ENCODE assay signal across 8 cellular contexts in the genomic region with DNA sequence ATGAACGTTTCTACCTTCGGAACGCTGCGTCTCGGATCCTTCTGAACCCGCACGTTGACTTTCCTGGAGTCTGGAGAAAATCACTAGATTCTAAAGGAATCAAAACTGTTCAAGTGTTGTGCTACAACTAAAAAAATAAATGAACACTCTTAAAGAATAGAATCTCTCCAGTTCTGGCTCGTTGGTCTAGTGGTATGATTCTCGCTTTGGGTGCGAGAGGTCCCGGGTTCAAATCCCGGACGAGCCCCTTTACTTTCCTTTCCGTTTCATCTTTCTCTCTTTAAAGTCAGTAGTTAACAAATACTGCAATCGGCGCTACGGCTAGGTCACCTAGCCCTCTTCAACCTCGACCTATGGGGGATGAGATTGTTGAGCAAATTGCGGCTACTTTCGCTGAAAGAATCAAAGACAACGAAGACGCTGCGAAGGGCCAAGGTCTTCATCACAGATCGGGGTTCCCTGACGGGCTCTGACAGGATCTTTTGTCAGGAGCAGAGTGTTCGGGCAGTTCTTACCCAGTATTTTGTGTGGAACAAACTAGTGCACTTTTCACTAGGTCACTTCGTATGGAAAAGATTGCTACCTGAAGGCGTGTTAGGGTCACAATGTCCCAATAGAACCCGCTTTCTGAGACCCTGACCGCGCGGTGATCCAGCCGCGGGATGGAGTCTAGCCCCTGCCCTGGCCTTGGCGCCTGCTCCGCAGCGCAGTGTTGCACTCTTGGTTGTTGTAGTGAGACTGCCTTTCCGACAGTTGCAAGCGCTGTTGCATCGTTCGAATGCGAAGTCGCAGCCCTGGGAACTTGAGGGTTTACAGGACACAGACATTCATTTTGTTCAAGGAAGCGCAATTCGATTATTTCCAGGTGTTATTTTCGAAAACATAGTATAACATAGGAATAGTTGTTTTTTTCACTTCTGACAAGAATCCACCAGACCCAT. TPM values are rescaled to one million over a fixed set of nuclear protein-coding genes. Genes with fewer than 3 reads are reported as not detected.
DNase-seq lines count a peak whose midpoint lies in the region; ATAC-seq, FAIRE-seq and TF ChIP-seq lines count a peak whose summit lies in the region.

No MANE protein-coding gene starts in this region.

- H3K4me3 ChIP-seq in astrocyte of the cerebellum (ENCODE audit: low read depth, low read length) (peak overlapping the region; percentile 40), iPS-15b (ENCODE audit: low read depth, low read length) (peak overlapping the region; percentile 67), skeletal muscle satellite cell (ENCODE audit: low read length) (peak overlapping the region; percentile 64)

- ATAC-seq in GM21723 (IDR thresholded peaks at IDR 0.05; ENCODE audit: unreplicated experiment): peak; percentile 42

- TF ChIP-seq POLR2A in H54 (IDR thresholded peaks at IDR 0.05; ENCODE audit: low read depth, low read length): no peak

- H3K4me1 ChIP-seq in iPS-15b (ENCODE audit: control insufficient read depth, insufficient read depth, low read length): peaks cover 4% of the 10 kb centered on the region
- H3K4me1 ChIP-seq in skeletal muscle satellite cell (ENCODE audit: control insufficient read depth, insufficient read depth, low read length): peaks cover 19% of the 10 kb centered on the region

- H3K9ac ChIP-seq in iPS-15b (ENCODE audit: low read depth, low read length) (peak overlapping the region; percentile 32), skeletal muscle satellite cell (ENCODE audit: low read depth, low read length) (no peak overlapping the region)

- no peak for FAIRE-seq in H54 (lab: Jason Lieb, UNC)

- in situ Hi-C loops in astrocyte of the cerebellum (cut with HindIII; ENCODE audit: low sequenced_read_pairs): no loop called here

- H3K9me3 ChIP-seq in iPS-15b (ENCODE audit: control insufficient read depth, insufficient read depth, low read length) (no peaks in the 10 kb centered on the region), skeletal muscle satellite cell (replicated peaks; ENCODE audit: low read length) (no peaks in the 10 kb centered on the region)

- no peak for TF ChIP-seq CTCF in astrocyte of the cerebellum (IDR thresholded peaks at IDR 0.05; ENCODE audit: low read depth, low read length, missing control alignments)

- DNase-seq in DMS 273 treated with DMSO at 0.1 percent for 48 hours (lab: John Stamatoyannopoulos, UW) (peak; percentile 91), KG1 (lab: John Stamatoyannopoulos, UW) (peak; percentile 64), SKM-1 treated with dmso at 0.1 percent for 144 hours (lab: John Stamatoyannopoulos, UW; ENCODE audit: unreplicated experiment) (peak; percentile 56), astrocyte of the cerebellum (ENCODE audit: low read depth) (no peak), H54 (ENCODE audit: insufficient read length, low spot score) (no peak)

- H3K36me3 ChIP-seq in iPS-15b (ENCODE audit: control insufficient read depth, insufficient read depth, low read length): no peaks in the 10 kb centered on the region
- H3K36me3 ChIP-seq in skeletal muscle satellite cell (ENCODE audit: insufficient read depth, low read length): no peaks in the 10 kb centered on the region

- peak overlapping the region; percentile 82 for H3K4me2 ChIP-seq in skeletal muscle satellite cell (ENCODE audit: low read length)

- H3K27me3 ChIP-seq in iPS-15b (ENCODE audit: control insufficient read depth, insufficient read depth, low read length) (peaks cover 32% of the 10 kb centered on the region), skeletal muscle satellite cell (ENCODE audit: control insufficient read depth, insufficient read depth, low read length) (peaks cover 13% of the 10 kb centered on the region)

RNA-seq across cellular contexts. Expression of a gene that starts 8.4 kb away (rescaled TPM):
- not detected in 2 replicates for total RNA-seq in skeletal muscle satellite cell (2012; rRNA removed)

RNA-seq across cellular contexts. Expression of a gene that starts 41.9 kb away (rescaled TPM):
- not detected in 2 replicates for total RNA-seq in skeletal muscle satellite cell (2012; rRNA removed)

RNA-seq across cellular contexts. Expression of a gene that starts 45.3 kb away (rescaled TPM):
- not detected in 2 replicates for total RNA-seq in skeletal muscle satellite cell (2012; rRNA removed)

RNA-seq across cellular contexts. Expression of a gene that starts 51.3 kb away (rescaled TPM):
- 8.6 and 18.3 TPM in 2 replicates for total RNA-seq in skeletal muscle satellite cell (2012; rRNA removed)

RNA-seq across cellular contexts. Expression of a gene that starts 55.5 kb away (rescaled TPM):
- total RNA-seq in skeletal muscle satellite cell (2012; rRNA removed): 6.6 and 9.4 TPM in 2 replicates

Comparison
In these comparisons a context has a peak if more than half of its experiments do, and no peak if none do; other contexts are left out.
1. DNase-seq: peak in DMS 273 treated with DMSO at 0.1 percent for 48 hours (single experiment), KG1 (single experiment) and SKM-1 treated with dmso at 0.1 percent for 144 hours (single experiment); none in astrocyte of the cerebellum (single experiment) and H54 (single experiment).
2. Peak in every context shown above with its lines, with median percentiles within 50 percentile points of each other: H3K4me3 ChIP-seq.